In genomic region chr19:28456708-28457320, GRCh38 we compare ENCODE assay signal across 23 cellular contexts.
"Had no signal": no experiment of that assay in that cellular context is flagged by ENCODE, and none has a peak within 500 bp of the region (broad histone marks: within the 10 kb centered on the region; RNA-seq: fewer than 3 reads in every experiment).

No MANE protein-coding gene starts in this region.

- FAIRE-seq: keratinocyte, TTC549 had no signal

- H3K36me3 ChIP-seq: breast epithelium, gastroesophageal sphincter, lower lobe of right lung, neural progenitor cell, prostate gland, WERI-Rb-1 had no signal

- H3K9me3 ChIP-seq: breast epithelium, gastroesophageal sphincter, lower lobe of right lung, mucosa of descending colon, prostate gland, SK-N-SH had no signal

- H3K4me3 ChIP-seq: breast epithelium, gastroesophageal sphincter, lower lobe of right lung, mucosa of descending colon, neural progenitor cell, prostate gland had no signal

- H3K27ac ChIP-seq: breast epithelium, epithelial cell of prostate, gastroesophageal sphincter, lower lobe of right lung, neural progenitor cell, prostate gland, WERI-Rb-1 had no signal

- H2AFZ ChIP-seq: neural progenitor cell had no signal

- ATAC-seq: gastroesophageal sphincter, left colon, mucosa of descending colon, right cardiac atrium had no signal

- H3K27me3 ChIP-seq: breast epithelium, neural progenitor cell had no signal

- DNase-seq: activated CD4-positive, alpha-beta memory T cell treated with anti-CD3 and anti-CD28 coated beads, Interleukin-2, amount 10 ng/mL, durations not matched to agents 7 days and 5 days; activated CD4-positive, CD25-positive, alpha-beta regulatory T cell treated with anti-CD3 and anti-CD28 coated beads, Interleukin-2, amount 50 U/mL, for 72 hours; activated naive CD4-positive, alpha-beta T cell; activated naive CD8-positive, alpha-beta T cell treated with anti-CD3 and anti-CD28 coated beads, Interleukin-2, amount 10 ng/mL, durations not matched to agents 7 days and 5 days; amniotic stem cell; cortex of kidney; left colon; lower lobe of right lung; mesendoderm; mucosa of descending colon; right cardiac atrium; SIG-M5; SK-N-SH; stimulated activated CD4-positive, alpha-beta T cell treated with anti-CD3 and anti-CD28 coated beads, Interleukin-12 subunit alpha, Interleukin-12 subunit beta, amount 100 ng/mL, for 4 hours; stimulated activated CD4-positive, alpha-beta T cell treated with anti-CD3 and anti-CD28 coated beads, Interleukin-4, amount 100 ng/mL, for 4 hours; WERI-Rb-1 had no signal

- H3K4me1 ChIP-seq: breast epithelium, gastroesophageal sphincter, lower lobe of right lung, prostate gland had no signal

- H3K4me2 ChIP-seq: neural progenitor cell, SK-N-SH had no signal
